Comparison of ENCODE assay signal across 9 cellular contexts in the genomic region with DNA sequence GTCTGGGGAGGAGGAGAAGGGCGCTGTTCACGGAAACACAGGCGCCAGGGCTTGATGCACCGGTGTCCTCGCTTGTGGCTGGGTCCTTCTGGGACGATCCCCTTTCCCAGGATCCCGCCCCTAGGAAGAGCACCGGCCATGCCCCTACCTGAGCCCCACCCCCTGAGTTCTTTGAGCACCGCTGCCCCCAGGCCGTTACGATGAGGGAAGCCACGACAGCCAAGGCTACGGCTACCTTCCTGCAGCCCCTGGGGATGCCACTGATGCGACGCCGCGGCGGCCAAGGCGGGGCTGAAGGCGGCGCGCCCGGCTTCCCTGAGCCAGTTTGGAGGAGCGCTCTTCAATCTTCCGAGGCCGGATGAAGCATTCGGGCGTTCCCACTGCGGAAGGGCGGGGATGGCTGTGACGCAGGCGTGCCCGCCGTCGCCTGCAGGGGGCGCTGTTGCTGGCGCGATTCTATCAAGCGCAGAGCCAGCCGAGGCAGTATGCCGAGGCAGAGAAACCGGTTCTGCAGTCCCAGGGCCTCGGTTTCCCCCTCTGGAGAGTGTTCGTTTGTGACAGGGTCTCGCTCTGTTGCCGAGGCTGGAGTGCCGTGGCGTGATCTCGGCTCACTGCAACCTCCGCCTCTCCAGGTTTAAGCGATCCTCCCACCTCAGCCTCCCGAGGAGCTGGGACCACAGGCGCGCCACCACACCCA. TPM values are rescaled to one million over a fixed set of nuclear protein-coding genes. Genes with fewer than 3 reads are reported as not detected.
DNase-seq lines count a peak whose midpoint lies in the region; ATAC-seq and TF ChIP-seq lines count a peak whose summit lies in the region.
"Had no signal": no experiment of that assay in that cellular context is flagged by ENCODE, and none has a peak within 500 bp of the region (broad histone marks: within the 10 kb centered on the region; RNA-seq: fewer than 3 reads in every experiment).

No MANE protein-coding gene starts in this region.

- intact Hi-C loops in lower lobe of right lung (cut with DNase I), result no loop called here

- H3K27ac ChIP-seq in coronary artery, result no peak overlapping the region
- no peak overlapping the region for H3K27ac ChIP-seq in lower lobe of right lung
- H3K27ac ChIP-seq: epithelial cell of prostate had no signal

- ATAC-seq in lower lobe of right lung, result peak; percentile 89 to 92
- no peak for ATAC-seq in HG03457 (IDR thresholded peaks at IDR 0.05; ENCODE audit: unreplicated experiment)
- no peak for ATAC-seq in HG02885 (IDR thresholded peaks at IDR 0.05; ENCODE audit: poor library complexity, unreplicated experiment)

- H3K9me3 ChIP-seq in lower lobe of right lung, result no peaks in the 10 kb centered on the region

- no peaks in the 10 kb centered on the region for H3K4me1 ChIP-seq in lower lobe of right lung

- H3K4me3 ChIP-seq in coronary artery (peak overlapping the region; percentile 62), lower lobe of right lung (peak overlapping the region; percentile 35)

- peaks cover 17% of the 10 kb centered on the region for H3K27me3 ChIP-seq in lower lobe of right lung (ENCODE audit: low read depth)

- no peak for DNase-seq in GM10266 (ENCODE audit: extremely low spot score)
- DNase-seq in NCI-H1092 treated with DMSO at 0.1 percent for 48 hours (lab: John Stamatoyannopoulos, UW), result peak; percentile 61
- DNase-seq in activated CD4-positive, alpha-beta T cell treated with anti-CD3 and anti-CD28 coated beads for 4 hours, result peak; percentile 56 to 63
- DNase-seq in coronary artery (ENCODE audit: low spot score), result no peak
- DNase-seq in lower lobe of right lung, result peak; percentile 76
- DNase-seq in stimulated activated CD8-positive, alpha-beta memory T cell treated with anti-CD3 and anti-CD28 coated beads, Interleukin-12 subunit alpha, Interleukin-12 subunit beta, amount 100 ng/mL, for 24 hours (ENCODE audit: extremely low read depth), result peak; percentile 27

- TF ChIP-seq CTCF in GM10266 (IDR thresholded peaks at IDR 0.05; ENCODE audit: control insufficient read depth, insufficient read depth, low read depth, missing control alignments), result peak; percentile 80
- TF ChIP-seq CTCF in coronary artery (IDR thresholded peaks at IDR 0.05), result peak; percentile 52
- peak; percentile 83 for TF ChIP-seq CTCF in lower lobe of right lung (IDR thresholded peaks at IDR 0.05)

- H3K36me3 ChIP-seq in lower lobe of right lung, result no peaks in the 10 kb centered on the region

RNA-seq across cellular contexts. Expression of a gene that starts 9.7 kb away (rescaled TPM):
- 1.0 TPM for total RNA-seq in lower lobe of right lung

RNA-seq across cellular contexts. Expression of a gene that starts 31.9 kb away (rescaled TPM):
- not detected for total RNA-seq in lower lobe of right lung

Comparison
In these comparisons a context has a peak if more than half of its experiments do, and no peak if none do; other contexts are left out.
1. DNase-seq: peak in NCI-H1092 treated with DMSO at 0.1 percent for 48 hours (single experiment), activated CD4-positive, alpha-beta T cell treated with anti-CD3 and anti-CD28 coated beads for 4 hours (2 of 2), lower lobe of right lung (single experiment) and stimulated activated CD8-positive, alpha-beta memory T cell treated with anti-CD3 and anti-CD28 coated beads, Interleukin-12 subunit alpha, Interleukin-12 subunit beta, amount 100 ng/mL, for 24 hours (single experiment); none in GM10266 (single experiment) and coronary artery (single experiment).
2. ATAC-seq: peak in lower lobe of right lung (2 of 2); none in HG03457 (single experiment) and HG02885 (single experiment).
3. Peak in every context shown above with its lines, with median percentiles within 50 percentile points of each other: CTCF ChIP-seq.